In genomic region chr16:26058326-26058725, GRCh38 we compare ENCODE assay signal across 20 cellular contexts.
"Had no signal": no experiment of that assay in that cellular context is flagged by ENCODE, and none has a peak within 500 bp of the region (broad histone marks: within the 10 kb centered on the region; RNA-seq: fewer than 3 reads in every experiment).

No MANE protein-coding gene starts in this region.

- H3K27ac ChIP-seq: esophagus squamous epithelium, gastroesophageal sphincter, left lung, lower lobe of right lung, parathyroid adenoma, prostate gland, right lobe of liver, testis, tibial nerve, upper lobe of right lung, vagina had no signal

- H3K36me3 ChIP-seq: esophagus squamous epithelium, gastroesophageal sphincter, left lung, lower lobe of right lung, prostate gland, right lobe of liver, tibial nerve, upper lobe of right lung, vagina had no signal

- DNase-seq: effector memory CD8-positive, alpha-beta T cell; esophagus squamous epithelium; foreskin fibroblast; hypothalamus; immature natural killer cell; left lung; lower lobe of right lung; midbrain; right lobe of liver; stimulated activated CD4-positive, alpha-beta T cell treated with anti-CD3 and anti-CD28 coated beads, Interleukin-1b, Interleukin-23, amount 100 ng/mL, for 48 hours; stimulated activated CD4-positive, alpha-beta T cell treated with anti-CD3 and anti-CD28 coated beads, Interleukin-4, amount 100 ng/mL, for 24 hours; stimulated activated naive B cell treated with anti-CD40 and anti-IgM and Interleukin-4, amounts not matched to agents 10 μg/mL and 1 μg/mL and 100 μg/mL, for 72 hours; stimulated activated naive CD8-positive, alpha-beta T cell treated with anti-CD3 and anti-CD28 coated beads, Interleukin-15, amount 100 ng/mL, for 72 hours; testis; upper lobe of right lung had no signal

- H3K27me3 ChIP-seq: esophagus squamous epithelium, gastroesophageal sphincter, left lung, right lobe of liver, testis, tibial nerve, upper lobe of right lung, vagina had no signal

- H3K4me3 ChIP-seq: esophagus squamous epithelium, gastroesophageal sphincter, left lung, lower lobe of right lung, prostate gland, right lobe of liver, testis, tibial nerve, upper lobe of right lung, vagina had no signal

- H3K9me3 ChIP-seq: esophagus squamous epithelium, lower lobe of right lung, prostate gland, right lobe of liver, testis, upper lobe of right lung, vagina had no signal
